32 cellular contexts compared by ENCODE assay signal in the genomic region with DNA sequence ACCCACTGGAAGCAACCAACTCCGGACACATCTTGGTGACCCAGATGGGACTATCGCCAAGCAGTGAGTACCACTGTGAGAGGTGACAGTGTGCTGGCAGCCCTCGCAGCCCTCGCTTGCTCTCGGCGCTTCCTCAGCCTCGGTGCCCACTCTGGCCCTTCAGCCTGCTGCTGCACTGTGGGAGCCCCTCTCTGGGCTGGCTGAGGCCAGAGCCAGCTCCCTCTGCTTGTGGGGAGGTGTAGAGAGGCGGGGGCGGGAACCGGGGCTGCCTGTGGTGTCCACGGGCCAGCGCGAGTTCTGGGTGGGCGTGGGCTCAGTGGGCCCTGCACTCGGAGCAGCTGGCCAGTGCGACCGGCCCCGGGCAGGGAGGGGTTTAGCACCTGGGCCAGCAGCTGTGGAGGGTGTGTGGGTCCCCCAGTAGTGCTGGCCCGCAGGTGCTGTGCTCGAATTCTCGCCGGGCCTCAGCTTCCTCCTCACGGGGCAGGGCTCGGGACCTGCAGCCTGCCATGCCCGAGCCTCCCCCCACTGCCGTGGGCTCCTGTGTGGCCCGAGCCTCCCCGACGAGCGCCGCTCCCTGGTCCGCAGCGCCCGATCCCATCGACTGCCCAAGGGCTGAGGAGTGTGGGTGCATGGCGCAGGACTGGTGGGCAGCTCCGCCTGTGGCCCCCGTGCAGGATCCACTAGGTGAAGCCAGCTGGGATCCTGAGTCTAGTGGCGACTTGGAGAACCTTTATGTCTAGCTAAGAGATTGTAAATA.
"Had no signal": no experiment of that assay in that cellular context is flagged by ENCODE, and none has a peak within 500 bp of the region (broad histone marks: within the 10 kb centered on the region; RNA-seq: fewer than 3 reads in every experiment).

No MANE protein-coding gene starts in this region.

- H3K4me1 ChIP-seq: adrenal gland, body of pancreas, breast epithelium had no signal

- H3K27ac ChIP-seq: adrenal gland, body of pancreas, brain microvascular endothelial cell, breast epithelium, VCaP had no signal

- DNase-seq: activated B cell treated with CpG ODN at 0.5 μM for 24 hours; activated CD4-positive, alpha-beta memory T cell treated with anti-CD3 and anti-CD28 coated beads for 36 hours; activated CD4-positive, alpha-beta T cell treated with anti-CD3 and anti-CD28 coated beads for 4 hours; activated CD4-positive, alpha-beta T cell treated with anti-CD3 and anti-CD28 coated beads, Interleukin-2, amount 10 ng/mL, durations not matched to agents 24 days and 14 days; activated CD4-positive, alpha-beta T cell treated with anti-CD3 and anti-CD28 coated beads, Interleukin-2, amount 50 U/mL, for 1 hour; activated CD4-positive, alpha-beta T cell treated with anti-CD3 and anti-CD28 coated beads, Interleukin-2, amount 50 U/mL, for 4 hours; activated CD4-positive, CD25-positive, alpha-beta regulatory T cell treated with anti-CD3 and anti-CD28 coated beads, Interleukin-2, amount 50 U/mL, for 72 hours; activated CD8-positive, alpha-beta memory T cell treated with anti-CD3 and anti-CD28 coated beads, Interleukin-2, amount 50 U/mL, for 4 hours; activated CD8-positive, alpha-beta T cell treated with anti-CD3 and anti-CD28 coated beads for 36 hours; activated effector memory CD4-positive, alpha-beta T cell treated with anti-CD3 and anti-CD28 coated beads, Interleukin-2, amount 50 U/mL, for 16 hours; activated gamma-delta T cell treated with Interleukin-2 at 50 U/mL for 16 hours; activated naive CD4-positive, alpha-beta T cell; activated naive CD4-positive, alpha-beta T cell treated with anti-CD3 and anti-CD28 coated beads for 36 hours; activated naive CD4-positive, alpha-beta T cell treated with anti-CD3 and anti-CD28 coated beads, Interleukin-2, amount 50 U/mL, for 16 hours; activated naive CD8-positive, alpha-beta T cell treated with anti-CD3 and anti-CD28 coated beads for 36 hours; activated T-cell treated with anti-CD3 and anti-CD28 coated beads for 4 hours; activated T-cell treated with anti-CD3 and anti-CD28 coated beads, Interleukin-2, amount 50 U/mL, for 1 hour; activated T-cell treated with anti-CD3 and anti-CD28 coated beads, Interleukin-2, amount 50 U/mL, for 4 hours; activated T-cell treated with anti-CD3 and anti-CD28 coated beads, Interleukin-2, amount 50 U/mL, for 72 hours; adrenal gland; amniotic stem cell; aorta; body of pancreas; brain microvascular endothelial cell; central memory CD4-positive, alpha-beta T cell; T-helper 1 cell; T-helper 2 cell; T-helper 9 cell had no signal

- H3K4me3 ChIP-seq: adrenal gland, body of pancreas, breast epithelium had no signal

- H3K36me3 ChIP-seq: adrenal gland, brain microvascular endothelial cell, breast epithelium had no signal

- H3K27me3 ChIP-seq: adrenal gland, body of pancreas, brain microvascular endothelial cell, breast epithelium had no signal

- H3K9me3 ChIP-seq: adrenal gland, body of pancreas, breast epithelium had no signal

- ATAC-seq: activated CD8-positive, alpha-beta T cell treated with anti-CD3 and anti-CD28 coated beads for 36 hours; activated naive CD4-positive, alpha-beta T cell treated with anti-CD3 and anti-CD28 coated beads, Interleukin-2, amount 50 U/mL, for 72 hours; activated T-cell treated with anti-CD3 and anti-CD28 coated beads, Interleukin-2, amount 50 U/mL, for 4 hours; activated T-cell treated with anti-CD3 and anti-CD28 coated beads, Interleukin-2, amount 50 U/mL, for 72 hours; activated T-helper 17 cell treated with anti-CD3 and anti-CD28 coated beads, Interleukin-2, amount 50 U/mL, for 72 hours; body of pancreas had no signal
